25 cellular contexts compared by ENCODE assay signal in genomic region chr3:29773481-29773880, GRCh38.
"Had no signal": no experiment of that assay in that cellular context is flagged by ENCODE, and none has a peak within 500 bp of the region (broad histone marks: within the 10 kb centered on the region; RNA-seq: fewer than 3 reads in every experiment).

No MANE protein-coding gene starts in this region.

- DNase-seq: activated CD4-positive, alpha-beta memory T cell treated with anti-CD3 and anti-CD28 coated beads, Interleukin-2, amount 10 ng/mL, durations not matched to agents 7 days and 5 days; activated CD4-positive, alpha-beta T cell treated with anti-CD3 and anti-CD28 coated beads for 36 hours; activated CD4-positive, alpha-beta T cell treated with anti-CD3 and anti-CD28 coated beads, Interleukin-2, amount 50 U/mL, for 1 hour; activated gamma-delta T cell; activated naive CD4-positive, alpha-beta T cell treated with anti-CD3 and anti-CD28 coated beads for 36 hours; activated T-cell treated with anti-CD3 and anti-CD28 coated beads for 4 hours; activated T-cell treated with anti-CD3 and anti-CD28 coated beads, Interleukin-2, amount 50 U/mL, for 48 hours; amygdala; cerebellar nuclear complex; Karpas-422; MM.1S; NCI-H1105 treated with DMSO at 0.1 percent for 48 hours; NCI-H187; NCI-H2081; NCI-H510A treated with DMSO at 0.1 percent for 48 hours; NCI-H774; NK-92 treated with Interleukin-12 subunit alpha and Interleukin-12 subunit beta, amount 100 ng/mL, for 24 hours; Peyer's patch; Right ventricle myocardium superior; SJCRH30; SK-N-SH; T-helper 1 cell had no signal

- H3K4me1 ChIP-seq: Peyer's patch, SJCRH30 had no signal

- H3K36me3 ChIP-seq: Peyer's patch, SJCRH30 had no signal

- H3K9ac ChIP-seq: SK-N-SH had no signal

- H3K4me3 ChIP-seq: K562, Peyer's patch, SJCRH30 had no signal

- H3K27ac ChIP-seq: Peyer's patch, RWPE1, SJCRH30, VCaP had no signal

- H3K4me2 ChIP-seq: SK-N-SH had no signal

- H3K9me3 ChIP-seq: Peyer's patch, SJCRH30, SK-N-SH had no signal

- FAIRE-seq: K562 had no signal

- H3K27me3 ChIP-seq: Peyer's patch, SJCRH30 had no signal
